In genomic region chr7:78141533-78142281, GRCh38 we compare ENCODE assay signal across 15 cellular contexts.
A peak's percentile ranks its signal among the peaks of the same experiment; 100 is the strongest.
DNase-seq lines count a peak whose midpoint lies in the region; ATAC-seq lines count a peak whose summit lies in the region.
"Had no signal": no experiment of that assay in that cellular context is flagged by ENCODE, and none has a peak within 500 bp of the region (broad histone marks: within the 10 kb centered on the region; RNA-seq: fewer than 3 reads in every experiment).

No MANE protein-coding gene starts in this region.

- H3K14ac ChIP-seq in trophoblast cell (ENCODE audit: low read length), result no peak overlapping the region

- no peaks in the 10 kb centered on the region for H3K79me1 ChIP-seq in trophoblast cell (ENCODE audit: low read length)

- H2BK12ac ChIP-seq in trophoblast cell (ENCODE audit: low read length), result peak overlapping the region; percentile 27

- no peak overlapping the region for H4K8ac ChIP-seq in trophoblast cell (ENCODE audit: low read depth, low read length)

- no peak overlapping the region for H3K4me3 Mint-ChIP-seq in effector memory CD8-positive, alpha-beta T cell
- H3K4me3 Mint-ChIP-seq in activated naive CD4-positive, alpha-beta T cell treated with anti-CD3 and anti-CD28 coated beads for 36 hours, result no peak overlapping the region
- H3K4me3 Mint-ChIP-seq: activated CD4-positive, alpha-beta T cell treated with anti-CD3 and anti-CD28 coated beads, Interleukin-2, amount 10 ng/mL, durations not matched to agents 24 days and 14 days had no signal

- no peak overlapping the region for H2AFZ ChIP-seq in trophoblast cell (ENCODE audit: insufficient read depth, low read length, poor library complexity)

- H3K27me3 ChIP-seq in trophoblast cell (ENCODE audit: insufficient read depth, low read length), result no peaks in the 10 kb centered on the region

- no peak overlapping the region for H3K4me2 ChIP-seq in trophoblast cell (ENCODE audit: low read length)

- H2BK120ac ChIP-seq in trophoblast cell (ENCODE audit: insufficient read depth, low read length, poor library complexity), result peak overlapping the region; percentile 39

- H3K9me3 Mint-ChIP-seq in effector memory CD8-positive, alpha-beta T cell, result no peaks in the 10 kb centered on the region
- H3K9me3 Mint-ChIP-seq in activated naive CD4-positive, alpha-beta T cell treated with anti-CD3 and anti-CD28 coated beads for 36 hours, result no peaks in the 10 kb centered on the region
- H3K9me3 Mint-ChIP-seq: activated CD4-positive, alpha-beta T cell treated with anti-CD3 and anti-CD28 coated beads, Interleukin-2, amount 10 ng/mL, durations not matched to agents 24 days and 14 days had no signal

- CTCF ChIA-PET in activated naive CD4-positive, alpha-beta T cell treated with anti-CD3 and anti-CD28 coated beads for 36 hours (lab: Charles Lee), result no interaction called here

- ATAC-seq in effector memory CD8-positive, alpha-beta T cell (replicated peaks), result no peak

- no peak overlapping the region for H2BK5ac ChIP-seq in trophoblast cell (ENCODE audit: low read depth, low read length, poor library complexity)

- no peak overlapping the region for H4K12ac ChIP-seq in trophoblast cell (ENCODE audit: low read depth, low read length)

- intact Hi-C loops in activated naive CD4-positive, alpha-beta T cell treated with anti-CD3 and anti-CD28 coated beads for 36 hours (cut with micrococcal nuclease), result no loop called here

- no CpG with 5 or more reads among the region's 9 CpGs for WGBS in trophoblast cell (ENCODE audit: extremely low coverage, insufficient coverage, insufficient read length)

- DNase-seq in ELR (ENCODE audit: low read depth) (peak; percentile 33), NCI-H446 (lab: John Stamatoyannopoulos, UW) (peak; percentile 36 to 75), cerebellar cortex (ENCODE audit: low spot score) (peak; percentile 19), trophoblast cell (no peak), NCI-H2081 treated with DMSO at 0.1 percent for 48 hours (lab: John Stamatoyannopoulos, UW) (no peak)
- DNase-seq in effector memory CD8-positive, alpha-beta T cell, result no peak
- DNase-seq in activated effector memory CD4-positive, alpha-beta T cell treated with Interleukin-2 at 50 U/mL for 16 hours, result no peak
- no peak for DNase-seq in activated naive CD4-positive, alpha-beta T cell treated with anti-CD3 and anti-CD28 coated beads for 36 hours
- DNase-seq: activated CD4-positive, alpha-beta T cell treated with anti-CD3 and anti-CD28 coated beads, Interleukin-2, amount 10 ng/mL, durations not matched to agents 24 days and 14 days; activated gamma-delta T cell treated with Interleukin-2 at 50 U/mL for 16 hours; COR-L47; dermis blood vessel endothelial cell; Karpas-422; left ventricle myocardium inferior; NCI-H510A treated with DMSO at 0.1 percent for 48 hours had no signal

- H3K27ac ChIP-seq in trophoblast cell (ENCODE audit: low read depth, low read length), result no peak overlapping the region
- H3K27ac ChIP-seq: left ventricle myocardium inferior had no signal

- H3K27me3 Mint-ChIP-seq in effector memory CD8-positive, alpha-beta T cell, result peaks cover 0 to 26% of the 10 kb centered on the region in 2 donors
- peaks cover 9% of the 10 kb centered on the region for H3K27me3 Mint-ChIP-seq in activated naive CD4-positive, alpha-beta T cell treated with anti-CD3 and anti-CD28 coated beads for 36 hours (ENCODE audit: low read depth)
- H3K27me3 Mint-ChIP-seq: activated CD4-positive, alpha-beta T cell treated with anti-CD3 and anti-CD28 coated beads, Interleukin-2, amount 10 ng/mL, durations not matched to agents 24 days and 14 days had no signal

- no peak overlapping the region for H3K23ac ChIP-seq in trophoblast cell (ENCODE audit: low read length)

- H3K18ac ChIP-seq in trophoblast cell (ENCODE audit: low read length), result no peak overlapping the region

- H3K9me3 ChIP-seq in trophoblast cell (ENCODE audit: insufficient read depth, low read depth, low read length), result no peaks in the 10 kb centered on the region
- H3K9me3 ChIP-seq: left ventricle myocardium inferior had no signal

- no peak overlapping the region for H2AK5ac ChIP-seq in trophoblast cell (ENCODE audit: low read length)

- H3K36me3 Mint-ChIP-seq in effector memory CD8-positive, alpha-beta T cell (ENCODE audit: insufficient read depth), result no peaks in the 10 kb centered on the region
- no peaks in the 10 kb centered on the region for H3K36me3 Mint-ChIP-seq in activated naive CD4-positive, alpha-beta T cell treated with anti-CD3 and anti-CD28 coated beads for 36 hours (ENCODE audit: low read depth)

- no peaks in the 10 kb centered on the region for H3K4me1 Mint-ChIP-seq in effector memory CD8-positive, alpha-beta T cell (ENCODE audit: low read depth in 2 of 2)
- no peaks in the 10 kb centered on the region for H3K4me1 Mint-ChIP-seq in activated naive CD4-positive, alpha-beta T cell treated with anti-CD3 and anti-CD28 coated beads for 36 hours (ENCODE audit: low read depth)
- H3K4me1 Mint-ChIP-seq: activated CD4-positive, alpha-beta T cell treated with anti-CD3 and anti-CD28 coated beads, Interleukin-2, amount 10 ng/mL, durations not matched to agents 24 days and 14 days had no signal

- H3K36me3 ChIP-seq in trophoblast cell (ENCODE audit: control insufficient read depth in 1 of 2, insufficient read depth in 2 of 2, low read length in 2 of 2), result no peaks in the 10 kb centered on the region
- H3K36me3 ChIP-seq: left ventricle myocardium inferior had no signal

- H4K91ac ChIP-seq in trophoblast cell (ENCODE audit: low read depth, low read length), result no peak overlapping the region

- no peak overlapping the region for H3K4me3 ChIP-seq in trophoblast cell (ENCODE audit: low read depth, low read length)
- H3K4me3 ChIP-seq: left ventricle myocardium inferior had no signal

- H3K4ac ChIP-seq in trophoblast cell (ENCODE audit: low read depth, low read length), result no peak overlapping the region

- H3K27ac Mint-ChIP-seq in effector memory CD8-positive, alpha-beta T cell, result no peak overlapping the region
- H3K27ac Mint-ChIP-seq in activated naive CD4-positive, alpha-beta T cell treated with anti-CD3 and anti-CD28 coated beads for 36 hours, result no peak overlapping the region
- H3K27ac Mint-ChIP-seq: activated CD4-positive, alpha-beta T cell treated with anti-CD3 and anti-CD28 coated beads, Interleukin-2, amount 10 ng/mL, durations not matched to agents 24 days and 14 days had no signal

- no peaks in the 10 kb centered on the region for H3K79me2 ChIP-seq in trophoblast cell (ENCODE audit: control insufficient read depth, insufficient read depth, low read length, poor library complexity)

- H3K9ac ChIP-seq in trophoblast cell (ENCODE audit: low read length), result no peak overlapping the region

- H3K4me1 ChIP-seq in trophoblast cell (ENCODE audit: control insufficient read depth in 1 of 2, insufficient read depth in 2 of 2, low read length in 2 of 2), result no peaks in the 10 kb centered on the region
- H3K4me1 ChIP-seq: left ventricle myocardium inferior had no signal

Comparison
In these comparisons a context has a peak if more than half of its experiments do, and no peak if none do; other contexts are left out.
1. DNase-seq: peak in ELR (single experiment), NCI-H446 (2 of 2) and cerebellar cortex (single experiment); none in trophoblast cell (0 of 2), effector memory CD8-positive, alpha-beta T cell (0 of 3), NCI-H2081 treated with DMSO at 0.1 percent for 48 hours (single experiment), activated effector memory CD4-positive, alpha-beta T cell treated with Interleukin-2 at 50 U/mL for 16 hours (single experiment) and activated naive CD4-positive, alpha-beta T cell treated with anti-CD3 and anti-CD28 coated beads for 36 hours (single experiment).